9 cellular contexts compared by ENCODE assay signal in genomic region chr9:78365979-78366697, GRCh38.
A peak's percentile ranks its signal among the peaks of the same experiment; 100 is the strongest.
DNase-seq lines count a peak whose midpoint lies in the region; ATAC-seq, FAIRE-seq and TF ChIP-seq lines count a peak whose summit lies in the region.
"Had no signal": no experiment of that assay in that cellular context is flagged by ENCODE, and none has a peak within 500 bp of the region (broad histone marks: within the 10 kb centered on the region; RNA-seq: fewer than 3 reads in every experiment).

No MANE protein-coding gene starts in this region.

- ATAC-seq in HG03460 (IDR thresholded peaks at IDR 0.05; ENCODE audit: unreplicated experiment), result no peak

- TF ChIP-seq CTCF in sigmoid colon (IDR thresholded peaks at IDR 0.05), result peak in 3 of 4 experiments; percentile 19 to 51 (median 27)

- no peaks in the 10 kb centered on the region for H3K9me3 ChIP-seq in sigmoid colon

- H3K36me3 ChIP-seq in sigmoid colon, result no peaks in the 10 kb centered on the region

- peaks cover 0 to 21% (median 16%) of the 10 kb centered on the region in 4 donors for H3K4me1 ChIP-seq in sigmoid colon

- WGBS in sigmoid colon, 2 donors, result 50 to 54% methylated on average over 4 of the region's 4 CpGs

- FAIRE-seq in endometrium (lab: Jason Lieb, UNC), result peak; percentile 41

- H3K27me3 ChIP-seq in sigmoid colon, result no peaks in the 10 kb centered on the region

- H3K27ac ChIP-seq in sigmoid colon, result no peak overlapping the region

- H3K4me3 ChIP-seq in sigmoid colon, result no peak overlapping the region

- intact Hi-C loops in sigmoid colon (cut with DNase I), result loop anchor here (5.0 kb wide), 1 partner anchor 89 kb away; no protein-coding TSS in a partner anchor

- no peak for TF ChIP-seq EP300 in sigmoid colon (IDR thresholded peaks at IDR 0.05)

- TF ChIP-seq POLR2A in sigmoid colon (IDR thresholded peaks at IDR 0.05), result no peak

- peak; percentile 32 for DNase-seq in NCI-H1436 (lab: John Stamatoyannopoulos, UW)
- no peak for DNase-seq in NCI-H1436 treated with DMSO at 0.1 percent for 48 hours (lab: John Stamatoyannopoulos, UW)
- DNase-seq in NCI-H2227 (lab: John Stamatoyannopoulos, UW; ENCODE audit: unreplicated experiment), result peak; percentile 35
- no peak for DNase-seq in sigmoid colon
- no peak for DNase-seq in activated CD8-positive, alpha-beta memory T cell treated with anti-CD3 and anti-CD28 coated beads for 24 hours
- DNase-seq in HuH-7 (ENCODE audit: low spot score), result no peak
- DNase-seq: CD4-positive, CD25-positive, alpha-beta regulatory T cell had no signal

Comparison
In these comparisons a context has a peak if more than half of its experiments do, and no peak if none do; other contexts are left out.
1. DNase-seq: peak in NCI-H1436 (single experiment) and NCI-H2227 (single experiment); none in NCI-H1436 treated with DMSO at 0.1 percent for 48 hours (single experiment), sigmoid colon (single experiment), activated CD8-positive, alpha-beta memory T cell treated with anti-CD3 and anti-CD28 coated beads for 24 hours (single experiment) and HuH-7 (single experiment).